20 cellular contexts compared by ENCODE assay signal in genomic region chr12:123996581-123996980, GRCh38. TPM values are rescaled to one million over a fixed set of nuclear protein-coding genes. Genes with fewer than 3 reads are reported as not detected.
DNase-seq lines count a peak whose midpoint lies in the region; ATAC-seq and TF ChIP-seq lines count a peak whose summit lies in the region.
"Had no signal": no experiment of that assay in that cellular context is flagged by ENCODE, and none has a peak within 500 bp of the region (broad histone marks: within the 10 kb centered on the region; RNA-seq: fewer than 3 reads in every experiment).

No MANE protein-coding gene starts in this region.

- CTCF ChIA-PET in activated CD8-positive, alpha-beta memory T cell treated with anti-CD3 and anti-CD28 coated beads, Interleukin-2, amount 10 ng/mL, durations not matched to agents 7 days and 5 days (lab: Charles Lee) = interaction anchor here (0.9 to 3.6 kb wide), 2 partner anchors 12 to 36 kb away, joined by 3 to 21 read pairs; no protein-coding TSS in a partner anchor

- no peak overlapping the region for H3K27ac Mint-ChIP-seq in activated CD8-positive, alpha-beta memory T cell treated with anti-CD3 and anti-CD28 coated beads, Interleukin-2, amount 10 ng/mL, durations not matched to agents 7 days and 5 days
- H3K27ac Mint-ChIP-seq in nephron progenitor cell = peak overlapping the region; percentile 40
- no peak overlapping the region for H3K27ac Mint-ChIP-seq in T-helper 17 cell

- peaks cover 9% of the 10 kb centered on the region for H3K36me3 Mint-ChIP-seq in activated CD8-positive, alpha-beta memory T cell treated with anti-CD3 and anti-CD28 coated beads, Interleukin-2, amount 10 ng/mL, durations not matched to agents 7 days and 5 days
- H3K36me3 Mint-ChIP-seq in nephron progenitor cell (ENCODE audit: low read depth) (peaks cover 45% of the 10 kb centered on the region), T-helper 17 cell (ENCODE audit: low read depth) (peaks cover 3% of the 10 kb centered on the region)

- DNase-seq in activated CD8-positive, alpha-beta memory T cell treated with anti-CD3 and anti-CD28 coated beads, Interleukin-2, amount 10 ng/mL, durations not matched to agents 7 days and 5 days = peak; percentile 33
- no peak for DNase-seq in activated CD8-positive, alpha-beta memory T cell treated with anti-CD3 and anti-CD28 coated beads, Interleukin-2, amount 50 U/mL, for 4 hours
- peak in 39 of 42 donors; percentile 15 to 91 (median 65) for DNase-seq in head of caudate nucleus
- DNase-seq in nephron progenitor cell = peak; percentile 17
- no peak for DNase-seq in T-helper 17 cell
- DNase-seq: 8988T; BE2C; effector CD8-positive, alpha-beta T cell; NCI-H1048; OCI-M1; small intestine; stimulated activated CD4-positive, alpha-beta T cell treated with anti-CD3 and anti-CD28 coated beads, Interleukin-4, amount 100 ng/mL, for 4 hours had no signal

- no peak for ATAC-seq in activated CD8-positive, alpha-beta memory T cell treated with anti-CD3 and anti-CD28 coated beads, Interleukin-2, amount 10 ng/mL, durations not matched to agents 7 days and 5 days
- no peak for ATAC-seq in GM18520 (IDR thresholded peaks at IDR 0.05; ENCODE audit: unreplicated experiment)
- ATAC-seq in HG03378 (IDR thresholded peaks at IDR 0.05; ENCODE audit: unreplicated experiment) = no peak
- no peak for ATAC-seq in T-helper 17 cell

- H3K27me3 ChIP-seq in thymus (ENCODE audit: control insufficient read depth, insufficient read depth) = no peaks in the 10 kb centered on the region
- H3K27me3 ChIP-seq: BE2C, SJSA1, suprapubic skin had no signal

- 79% methylated on average over 6 of the region's 6 CpGs for WGBS in thymus

- peaks cover 6% of the 10 kb centered on the region for H3K36me3 ChIP-seq in thymus (ENCODE audit: control insufficient read depth, insufficient read depth)

- peaks cover 22% of the 10 kb centered on the region for H3K4me1 Mint-ChIP-seq in activated CD8-positive, alpha-beta memory T cell treated with anti-CD3 and anti-CD28 coated beads, Interleukin-2, amount 10 ng/mL, durations not matched to agents 7 days and 5 days
- H3K4me1 Mint-ChIP-seq in nephron progenitor cell (peaks cover 45% of the 10 kb centered on the region), T-helper 17 cell (peaks cover 32% of the 10 kb centered on the region)

- H3K4me3 ChIP-seq in thymus (ENCODE audit: low read length) = no peak overlapping the region
- H3K4me3 ChIP-seq: HAP-1, SJSA1, suprapubic skin had no signal

- H3K27ac ChIP-seq in thymus (ENCODE audit: low read depth) = peak overlapping the region; percentile 49
- H3K27ac ChIP-seq: KMS-11, SJSA1, suprapubic skin had no signal

- no peaks in the 10 kb centered on the region for H3K27me3 Mint-ChIP-seq in activated CD8-positive, alpha-beta memory T cell treated with anti-CD3 and anti-CD28 coated beads, Interleukin-2, amount 10 ng/mL, durations not matched to agents 7 days and 5 days
- H3K27me3 Mint-ChIP-seq in nephron progenitor cell (ENCODE audit: low read depth, poor library complexity) (no peaks in the 10 kb centered on the region), T-helper 17 cell (no peaks in the 10 kb centered on the region)
- H3K27me3 Mint-ChIP-seq: central memory CD8-positive, alpha-beta T cell had no signal

- peaks cover 19% of the 10 kb centered on the region for H3K4me1 ChIP-seq in thymus (ENCODE audit: control insufficient read depth, insufficient read depth, low read length)

- intact Hi-C loops in head of caudate nucleus (cut with DNase I) = no loop called here

- TF ChIP-seq CTCF in nephron progenitor cell (IDR thresholded peaks at IDR 0.05) = no peak

- H3K9me3 ChIP-seq in thymus (ENCODE audit: control insufficient read depth) (no peaks in the 10 kb centered on the region), T-helper 17 cell (ENCODE audit: control insufficient read depth, low read length, poor library complexity, severe bottlenecking) (no peaks in the 10 kb centered on the region)
- H3K9me3 ChIP-seq: BE2C, HAP-1, SJSA1, suprapubic skin had no signal

- no peak overlapping the region for H3K4me3 Mint-ChIP-seq in activated CD8-positive, alpha-beta memory T cell treated with anti-CD3 and anti-CD28 coated beads, Interleukin-2, amount 10 ng/mL, durations not matched to agents 7 days and 5 days
- H3K4me3 Mint-ChIP-seq in nephron progenitor cell (no peak overlapping the region), T-helper 17 cell (no peak overlapping the region)
- H3K4me3 Mint-ChIP-seq: central memory CD8-positive, alpha-beta T cell had no signal

- H3K9me3 Mint-ChIP-seq in activated CD8-positive, alpha-beta memory T cell treated with anti-CD3 and anti-CD28 coated beads, Interleukin-2, amount 10 ng/mL, durations not matched to agents 7 days and 5 days (ENCODE audit: low read depth) = no peaks in the 10 kb centered on the region
- no peaks in the 10 kb centered on the region for H3K9me3 Mint-ChIP-seq in nephron progenitor cell
- H3K9me3 Mint-ChIP-seq: central memory CD8-positive, alpha-beta T cell had no signal

RNA-seq across cellular contexts. Expression of gene ZNF664, which starts 23.6 kb away (rescaled TPM):
- total RNA-seq in activated CD8-positive, alpha-beta memory T cell treated with anti-CD3 and anti-CD28 coated beads, Interleukin-2, amount 10 ng/mL, durations not matched to agents 7 days and 5 days = 10 to 100 TPM; 45.8 to 52.5 TPM
- 36.0 TPM for polyA plus RNA-seq in thymus
- 10 to 100 TPM; 33.7 to 42.1 TPM for total RNA-seq in T-helper 17 cell

RNA-seq across cellular contexts. Expression of gene CCDC92, which starts 23.9 kb away (rescaled TPM):
- 10 to 100 TPM; 16.4 to 19.8 TPM for total RNA-seq in activated CD8-positive, alpha-beta memory T cell treated with anti-CD3 and anti-CD28 coated beads, Interleukin-2, amount 10 ng/mL, durations not matched to agents 7 days and 5 days
- polyA plus RNA-seq in thymus = 34.4 TPM
- total RNA-seq in T-helper 17 cell = 10 to 100 TPM; 30.1 to 46.4 TPM

Comparison
In these comparisons a context has a peak if more than half of its experiments do, and no peak if none do; other contexts are left out.
1. DNase-seq: peak in activated CD8-positive, alpha-beta memory T cell treated with anti-CD3 and anti-CD28 coated beads, Interleukin-2, amount 10 ng/mL, durations not matched to agents 7 days and 5 days (single experiment), head of caudate nucleus (39 of 42) and nephron progenitor cell (single experiment); none in activated CD8-positive, alpha-beta memory T cell treated with anti-CD3 and anti-CD28 coated beads, Interleukin-2, amount 50 U/mL, for 4 hours (single experiment) and T-helper 17 cell (0 of 3).